ENCODE assay signal across 30 cellular contexts in genomic region chr6:163752446-163752845, GRCh38.
"Had no signal": no experiment of that assay in that cellular context is flagged by ENCODE, and none has a peak within 500 bp of the region (broad histone marks: within the 10 kb centered on the region; RNA-seq: fewer than 3 reads in every experiment).

No MANE protein-coding gene starts in this region.

- H3K27ac Mint-ChIP-seq: activated CD4-positive, alpha-beta memory T cell treated with anti-CD3 and anti-CD28 coated beads for 36 hours; nephron progenitor cell; stimulated activated naive B cell treated with anti-CD40 and anti-IgM and Interleukin-4, amounts not matched to agents 10 μg/mL and 1 μg/mL and 100 μg/mL, for 72 hours; T-helper 2 cell treated with Interferon-gamma antibody and Interleukin-4, amounts not matched to agents 5 μg/mL and 100 μg/mL, for 36 hours had no signal

- H3K4me3 Mint-ChIP-seq: activated CD4-positive, alpha-beta memory T cell treated with anti-CD3 and anti-CD28 coated beads for 36 hours; nephron progenitor cell; T-helper 2 cell treated with Interferon-gamma antibody and Interleukin-4, amounts not matched to agents 5 μg/mL and 100 μg/mL, for 36 hours had no signal

- H3K9me3 ChIP-seq: gastrocnemius medialis, psoas muscle, right atrium auricular region, testis, transverse colon, uterus had no signal

- H3K36me3 ChIP-seq: breast epithelium, gastrocnemius medialis, left ventricle myocardium inferior, right atrium auricular region, transverse colon, uterus had no signal

- H2AFZ ChIP-seq: parathyroid adenoma had no signal

- H3K4me2 ChIP-seq: smooth muscle cell had no signal

- ATAC-seq: gastrocnemius medialis; psoas muscle; SK-N-SH treated with all-trans-retinoic acid at 6 μM for 48 hours; stimulated activated naive B cell treated with anti-CD40 and anti-IgM and Interleukin-4, amounts not matched to agents 10 μg/mL and 1 μg/mL and 100 μg/mL, for 72 hours had no signal

- H3K9me3 Mint-ChIP-seq: activated CD4-positive, alpha-beta memory T cell treated with anti-CD3 and anti-CD28 coated beads for 36 hours; T-helper 2 cell treated with Interferon-gamma antibody and Interleukin-4, amounts not matched to agents 5 μg/mL and 100 μg/mL, for 36 hours had no signal

- H3K9ac ChIP-seq: parathyroid adenoma had no signal

- H3K4me1 ChIP-seq: breast epithelium, testis, transverse colon, uterus had no signal

- DNase-seq: activated CD4-positive, alpha-beta memory T cell treated with anti-CD3 and anti-CD28 coated beads for 36 hours; activated CD4-positive, alpha-beta T cell treated with anti-CD3 and anti-CD28 coated beads for 4 hours; activated CD8-positive, alpha-beta memory T cell treated with anti-CD3 and anti-CD28 coated beads, Interleukin-2, amount 50 U/mL, for 4 hours; activated gamma-delta T cell treated with Interleukin-2 at 50 U/mL for 16 hours; activated naive CD4-positive, alpha-beta T cell treated with anti-CD3 and anti-CD28 coated beads, Interleukin-2, amount 50 U/mL, for 16 hours; activated T-cell treated with anti-CD3 and anti-CD28 coated beads, Interleukin-2, amount 50 U/mL, for 1 hour; central memory CD4-positive, alpha-beta T cell; effector CD8-positive, alpha-beta T cell; gastrocnemius medialis; glutamatergic neuron; islet precursor cell; left ventricle myocardium inferior; mesendoderm; nephron progenitor cell; occipital lobe; psoas muscle; stimulated activated CD4-positive, alpha-beta T cell treated with anti-CD3 and anti-CD28 coated beads, Interleukin-1b, Interleukin-23, amount 100 ng/mL, for 48 hours; stimulated activated CD4-positive, alpha-beta T cell treated with anti-CD3 and anti-CD28 coated beads, Interleukin-4, amount 100 ng/mL, for 4 hours; stimulated activated CD8-positive, alpha-beta memory T cell treated with anti-CD3 and anti-CD28 coated beads, Interleukin-4, amount 100 ng/mL, for 48 hours; stimulated activated naive B cell treated with anti-CD40 and anti-IgM and Interleukin-4, amounts not matched to agents 10 μg/mL and 1 μg/mL and 100 μg/mL, for 72 hours; testis; transverse colon; uterus had no signal

- H3K36me3 Mint-ChIP-seq: activated CD4-positive, alpha-beta memory T cell treated with anti-CD3 and anti-CD28 coated beads for 36 hours had no signal

- H3K27ac ChIP-seq: breast epithelium, gastrocnemius medialis, parathyroid adenoma, psoas muscle, testis, transverse colon, uterus had no signal

- H3K27me3 ChIP-seq: breast epithelium, gastrocnemius medialis, right atrium auricular region, testis, transverse colon, uterus had no signal

- H3K79me2 ChIP-seq: parathyroid adenoma had no signal

- H3K4me3 ChIP-seq: breast epithelium, gastrocnemius medialis, left ventricle myocardium inferior, lung, psoas muscle, right atrium auricular region, smooth muscle cell, testis, transverse colon, uterus had no signal
